ENCODE assay signal across 2 cellular contexts in genomic region chr19:47757617-47758432, GRCh38.
TF ChIP-seq lines count a peak whose summit lies in the region.

No MANE protein-coding gene starts in this region.

TF ChIP-seq in A549, 52 proteins besides CTCF, POLR2A, EP300 and RAD21:
- TF ChIP-seq ZFP36 (IDR thresholded peaks at IDR 0.05; ENCODE audit: borderline replicate concordance, partially characterized antibody): no peak
- TF ChIP-seq TP53 (CRISPR knock-in tag; IDR thresholded peaks at IDR 0.05): 0 out of 2 replicates have a peak, but pooled peaks have one; percentile 33

TF ChIP-seq in HCT116, 20 proteins besides CTCF, POLR2A, EP300 and RAD21:
- TF ChIP-seq ZBTB33 (IDR thresholded peaks at IDR 0.05; ENCODE audit: extremely low read depth, insufficient replicate concordance, low read length) (no peak), EZH2phosphoT487 (IDR thresholded peaks at IDR 0.05; ENCODE audit: borderline replicate concordance) (no peak), EZH2 (IDR thresholded peaks at IDR 0.05) (no peak), ZFX (IDR thresholded peaks at IDR 0.05) (no peak), ZNF274 (IDR thresholded peaks at IDR 0.05; ENCODE audit: low read depth, low read length) (no peak), SIN3A (IDR thresholded peaks at IDR 0.05; ENCODE audit: low read depth) (no peak)
